ENCODE assay signal across 12 cellular contexts in genomic region chr6:33202799-33203198, GRCh38. TPM values are rescaled to one million over a fixed set of nuclear protein-coding genes. Genes with fewer than 3 reads are reported as not detected.
A peak's percentile ranks its signal among the peaks of the same experiment; 100 is the strongest.
DNase-seq lines count a peak whose midpoint lies in the region; ATAC-seq, FAIRE-seq and TF ChIP-seq lines count a peak whose summit lies in the region.
"Had no signal": no experiment of that assay in that cellular context is flagged by ENCODE, and none has a peak within 500 bp of the region (broad histone marks: within the 10 kb centered on the region; RNA-seq: fewer than 3 reads in every experiment).

No MANE protein-coding gene starts in this region.

- no peak overlapping the region for H3K27ac Mint-ChIP-seq in CD8-positive, alpha-beta T cell
- peak overlapping the region; percentile 22 for H3K27ac Mint-ChIP-seq in astrocyte (ENCODE audit: unreplicated experiment)
- peak overlapping the region; percentile 98 to 100 for H3K27ac Mint-ChIP-seq in natural killer cell treated with Interleukin-12 subunit alpha and Interleukin-12 subunit beta and Interleukin-15 and Interleukin-18, amount 100 ng/mL, for 72 hours

- no peak for TF ChIP-seq CTCF in CD8-positive, alpha-beta T cell (IDR thresholded peaks at IDR 0.05)
- no peak for TF ChIP-seq CTCF in HFF-Myc (IDR thresholded peaks at IDR 0.05; ENCODE audit: low read depth, low read length, missing control alignments)
- no peak for TF ChIP-seq CTCF in astrocyte (IDR thresholded peaks at IDR 0.05; ENCODE audit: insufficient read depth, low read depth, low read length)

- CTCF ChIA-PET in CD8-positive, alpha-beta T cell (lab: Charles Lee) = interaction anchor here (0.8 to 1.2 kb wide), 2 partner anchors 41 to 45 kb away, joined by 3 to 5 read pairs; no protein-coding TSS in a partner anchor

- no peak for DNase-seq in CD8-positive, alpha-beta T cell
- no peak for DNase-seq in HFF-Myc (ENCODE audit: extremely low read depth, low read depth)
- no peak for DNase-seq in astrocyte (ENCODE audit: low read depth)
- no peak for DNase-seq in natural killer cell treated with Interleukin-12 subunit alpha and Interleukin-12 subunit beta and Interleukin-15 and Interleukin-18, amount 100 ng/mL, for 72 hours (ENCODE audit: low spot score)
- no peak for DNase-seq in HuH-7.5 (ENCODE audit: low spot score)
- no peak for DNase-seq in CD1c-positive myeloid dendritic cell (ENCODE audit: extremely low spot score)
- DNase-seq: NCI-H524 treated with DMSO at 0.1 percent for 48 hours, thyroid gland had no signal

- H3K9ac ChIP-seq in astrocyte (ENCODE audit: low read length) = peak overlapping the region; percentile 100

- H3K4me3 ChIP-seq in CD8-positive, alpha-beta T cell (ENCODE audit: low read depth, low read length) = no peak overlapping the region
- H3K4me3 ChIP-seq in HFF-Myc (replicated peaks; ENCODE audit: low read depth, low read length) (peak overlapping the region; percentile 85), astrocyte (ENCODE audit: insufficient read depth, low read depth, low read length) (peak overlapping the region; percentile 98)

- H2AFZ ChIP-seq in astrocyte (ENCODE audit: low read depth, low read length) = no peak overlapping the region

- H3K36me3 ChIP-seq in CD8-positive, alpha-beta T cell (ENCODE audit: insufficient read depth, low read length) = peaks cover 15% of the 10 kb centered on the region
- peaks cover 25% of the 10 kb centered on the region for H3K36me3 ChIP-seq in astrocyte (ENCODE audit: insufficient read depth, low read length)

- no peaks in the 10 kb centered on the region for H3K9me3 Mint-ChIP-seq in CD8-positive, alpha-beta T cell
- H3K9me3 Mint-ChIP-seq in astrocyte (ENCODE audit: unreplicated experiment) = peaks cover 5% of the 10 kb centered on the region
- H3K9me3 Mint-ChIP-seq in natural killer cell treated with Interleukin-12 subunit alpha and Interleukin-12 subunit beta and Interleukin-15 and Interleukin-18, amount 100 ng/mL, for 72 hours = no peaks in the 10 kb centered on the region

- no peak overlapping the region for H3K27ac ChIP-seq in CD8-positive, alpha-beta T cell (ENCODE audit: low read depth, low read length)
- no peak overlapping the region for H3K27ac ChIP-seq in astrocyte (ENCODE audit: low read depth, low read length)
- H3K27ac ChIP-seq: thyroid gland had no signal

- peaks cover 74% of the 10 kb centered on the region for H3K4me1 Mint-ChIP-seq in CD8-positive, alpha-beta T cell (ENCODE audit: low read depth)
- H3K4me1 Mint-ChIP-seq in astrocyte (ENCODE audit: low read depth, unreplicated experiment) = peaks cover 48% of the 10 kb centered on the region
- H3K4me1 Mint-ChIP-seq in natural killer cell treated with Interleukin-12 subunit alpha and Interleukin-12 subunit beta and Interleukin-15 and Interleukin-18, amount 100 ng/mL, for 72 hours (ENCODE audit: low read depth in 2 of 2) = peaks cover 67 to 72% of the 10 kb centered on the region in 2 donors

- peak overlapping the region; percentile 96 for H3K4me2 ChIP-seq in astrocyte (ENCODE audit: low read length)

- H3K9me3 ChIP-seq in CD8-positive, alpha-beta T cell (ENCODE audit: low read length) = no peaks in the 10 kb centered on the region
- no peaks in the 10 kb centered on the region for H3K9me3 ChIP-seq in astrocyte (ENCODE audit: insufficient read depth, low read depth, low read length)
- H3K9me3 ChIP-seq: thyroid gland had no signal

- peaks cover 67% of the 10 kb centered on the region for H3K79me2 ChIP-seq in astrocyte (ENCODE audit: insufficient read depth, low read length)

- H3K36me3 Mint-ChIP-seq in CD8-positive, alpha-beta T cell = peaks cover 46% of the 10 kb centered on the region
- H3K36me3 Mint-ChIP-seq in astrocyte (ENCODE audit: low read depth, unreplicated experiment) = peaks cover 24% of the 10 kb centered on the region
- peaks cover 25% of the 10 kb centered on the region for H3K36me3 Mint-ChIP-seq in natural killer cell treated with Interleukin-12 subunit alpha and Interleukin-12 subunit beta and Interleukin-15 and Interleukin-18, amount 100 ng/mL, for 72 hours

- H3K27me3 ChIP-seq in CD8-positive, alpha-beta T cell (ENCODE audit: insufficient read depth, low read length) = no peaks in the 10 kb centered on the region
- no peaks in the 10 kb centered on the region for H3K27me3 ChIP-seq in astrocyte (ENCODE audit: insufficient read depth, low read length)
- H3K27me3 ChIP-seq: thyroid gland had no signal

- ATAC-seq in CD8-positive, alpha-beta T cell = no peak
- no peak for ATAC-seq in natural killer cell treated with Interleukin-12 subunit alpha and Interleukin-12 subunit beta and Interleukin-15 and Interleukin-18, amount 100 ng/mL, for 72 hours
- ATAC-seq in GM19397 (IDR thresholded peaks at IDR 0.05; ENCODE audit: unreplicated experiment) = no peak
- ATAC-seq: Right ventricle myocardium inferior, sciatic nerve had no signal

- peak overlapping the region; percentile 93 for H3K4me3 Mint-ChIP-seq in CD8-positive, alpha-beta T cell
- H3K4me3 Mint-ChIP-seq in astrocyte (ENCODE audit: unreplicated experiment) = peak overlapping the region; percentile 99
- peak overlapping the region; percentile 100 for H3K4me3 Mint-ChIP-seq in natural killer cell treated with Interleukin-12 subunit alpha and Interleukin-12 subunit beta and Interleukin-15 and Interleukin-18, amount 100 ng/mL, for 72 hours

- POLR2A ChIA-PET in CD8-positive, alpha-beta T cell (lab: Charles Lee) = no interaction called here

- FAIRE-seq in astrocyte (lab: Jason Lieb, UNC) = no peak
- FAIRE-seq: H1 had no signal

- H3K27me3 Mint-ChIP-seq in CD8-positive, alpha-beta T cell (ENCODE audit: low read depth) = no peaks in the 10 kb centered on the region
- H3K27me3 Mint-ChIP-seq in astrocyte (ENCODE audit: low read depth, unreplicated experiment) = no peaks in the 10 kb centered on the region
- H3K27me3 Mint-ChIP-seq in natural killer cell treated with Interleukin-12 subunit alpha and Interleukin-12 subunit beta and Interleukin-15 and Interleukin-18, amount 100 ng/mL, for 72 hours = peaks cover 0 to 3% of the 10 kb centered on the region in 2 donors

- intact Hi-C loops in CD8-positive, alpha-beta T cell (cut with DNase I, micrococcal nuclease) = loop anchor here (5.0 to 10.0 kb wide), 5 partner anchors 110 to 1192 kb away; partner anchors contain the start of genes CUTA (in 1 of the 2), GPSM3 (in 1 of the 2), NUDT3 (in 1 of the 2) and PBX2 (in 1 of the 2)

- H4K20me1 ChIP-seq in astrocyte (ENCODE audit: insufficient read depth, low read length) = peaks cover 50% of the 10 kb centered on the region

- peaks cover 59% of the 10 kb centered on the region for H3K4me1 ChIP-seq in CD8-positive, alpha-beta T cell (ENCODE audit: insufficient read depth, low read length)
- peaks cover 64% of the 10 kb centered on the region for H3K4me1 ChIP-seq in astrocyte (ENCODE audit: insufficient read depth, low read length)

RNA-seq across cellular contexts. Expression of gene HSD17B8, which starts 1.7 kb away (rescaled TPM):
- total RNA-seq in CD8-positive, alpha-beta T cell = 10 to 100 TPM in 1 of 2 experiments, 1 to 10 TPM in 1; 7.0 to 10.4 TPM
- total RNA-seq in astrocyte = 2.1 and 2.6 TPM in 2 replicates
- 1 to 10 TPM; 3.3 to 6.2 TPM for total RNA-seq in natural killer cell treated with Interleukin-12 subunit alpha and Interleukin-12 subunit beta and Interleukin-15 and Interleukin-18, amount 100 ng/mL, for 72 hours

RNA-seq across cellular contexts. Expression of gene SLC39A7, which starts 2.1 kb away (rescaled TPM):
- 10 to 100 TPM in 1 of 2 experiments, 1 to 10 TPM in 1; 9.7 to 11.0 TPM for total RNA-seq in CD8-positive, alpha-beta T cell
- total RNA-seq in astrocyte = 150 and 164 TPM in 2 replicates
- 100 to 1,000 TPM in 1 of 2 donors, 10 to 100 TPM in 1; 91.5 to 102 TPM for total RNA-seq in natural killer cell treated with Interleukin-12 subunit alpha and Interleukin-12 subunit beta and Interleukin-15 and Interleukin-18, amount 100 ng/mL, for 72 hours

RNA-seq across cellular contexts. Expression of gene RXRB, which starts 2.3 kb away (rescaled TPM):
- 10 to 100 TPM; 39.2 to 40.0 TPM for total RNA-seq in CD8-positive, alpha-beta T cell
- total RNA-seq in astrocyte = 34.0 and 39.4 TPM in 2 replicates
- total RNA-seq in natural killer cell treated with Interleukin-12 subunit alpha and Interleukin-12 subunit beta and Interleukin-15 and Interleukin-18, amount 100 ng/mL, for 72 hours = 10 to 100 TPM; 43.9 to 50.4 TPM

RNA-seq across cellular contexts. Expression of gene RING1, which starts 5.5 kb away (rescaled TPM):
- 10 to 100 TPM; 29.1 to 29.5 TPM for total RNA-seq in CD8-positive, alpha-beta T cell
- total RNA-seq in astrocyte = 30.8 and 31.1 TPM in 2 replicates
- total RNA-seq in natural killer cell treated with Interleukin-12 subunit alpha and Interleukin-12 subunit beta and Interleukin-15 and Interleukin-18, amount 100 ng/mL, for 72 hours = 10 to 100 TPM; 31.1 to 35.5 TPM

RNA-seq across cellular contexts. Expression of gene COL11A2, which starts 10.5 kb away (rescaled TPM):
- total RNA-seq in CD8-positive, alpha-beta T cell = 1 to 10 TPM; 1.5 to 1.9 TPM
- 1.3 and 2.2 TPM in 2 replicates for total RNA-seq in astrocyte
- total RNA-seq in natural killer cell treated with Interleukin-12 subunit alpha and Interleukin-12 subunit beta and Interleukin-15 and Interleukin-18, amount 100 ng/mL, for 72 hours = 1 to 10 TPM; 1.1 to 1.3 TPM

Comparison
In these comparisons a context has a peak if more than half of its experiments do, and no peak if none do; other contexts are left out.
1. RNA of gene SLC39A7, which starts 2.1 kb away (total RNA-seq): 150 to 164 TPM in astrocyte and 91.5 to 102 TPM in natural killer cell treated with Interleukin-12 subunit alpha and Interleukin-12 subunit beta and Interleukin-15 and Interleukin-18, amount 100 ng/mL, for 72 hours; 9.7 to 11.0 TPM in CD8-positive, alpha-beta T cell; every median in the first group is over 4 times any median in the second.
2. Peak in every context shown above with its lines, with median percentiles within 50 percentile points of each other: H3K4me3 Mint-ChIP-seq.